15 cellular contexts compared by ENCODE assay signal in the genomic region with DNA sequence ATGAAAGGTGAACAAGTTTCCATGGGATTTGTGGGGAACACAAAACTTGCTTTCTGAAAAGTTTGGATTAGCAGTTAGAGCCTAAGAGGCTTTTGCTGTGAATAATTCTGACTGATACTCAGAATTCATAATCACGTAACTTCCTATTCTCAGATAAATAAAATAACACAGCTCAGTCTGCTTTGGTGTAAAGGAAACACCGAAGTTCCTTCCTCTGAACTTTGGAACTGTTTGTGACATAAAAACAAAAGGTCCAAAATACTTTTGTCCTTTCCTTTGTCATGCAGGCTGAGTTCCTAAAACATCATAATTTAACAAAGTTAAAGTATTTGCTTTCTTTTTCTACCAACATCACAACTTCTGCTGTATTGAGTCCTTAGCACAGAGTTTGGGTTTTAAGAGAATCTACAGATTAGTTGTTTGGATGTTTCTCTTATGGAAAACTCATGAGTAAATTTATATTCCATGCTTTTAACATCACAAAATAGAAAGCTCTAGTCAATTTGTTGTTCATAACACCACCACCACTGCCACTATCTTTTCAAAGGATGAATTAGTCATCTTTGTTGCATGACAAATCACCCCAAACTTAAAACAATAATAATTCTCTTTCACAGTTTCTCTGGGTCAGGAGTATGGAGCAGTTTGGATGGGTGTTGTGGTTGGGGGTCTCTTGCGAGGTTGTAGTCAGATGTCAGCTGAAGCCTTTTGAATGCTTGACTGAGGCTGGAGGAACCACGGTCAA.
DNase-seq lines count a peak whose midpoint lies in the region; ATAC-seq and TF ChIP-seq lines count a peak whose summit lies in the region.
"Had no signal": no experiment of that assay in that cellular context is flagged by ENCODE, and none has a peak within 500 bp of the region (broad histone marks: within the 10 kb centered on the region; RNA-seq: fewer than 3 reads in every experiment).

No MANE protein-coding gene starts in this region.

- H3K9me3 ChIP-seq in BLaER1 treated with 17β-estradiol and CSF1 and Interleukin-3, amounts not matched to agents 10 nM and 100 nM (replicated peaks in 1 of 11): peaks cover 0 to 6% (median 0%) of the 10 kb centered on the region in 11 experiments; a peak in 3 of 22 replicates
- H3K9me3 ChIP-seq: mucosa of descending colon, pancreas had no signal

- no peak overlapping the region; a peak in 1 of 22 replicates for H3K9ac ChIP-seq in BLaER1 treated with 17β-estradiol and CSF1 and Interleukin-3, amounts not matched to agents 10 nM and 100 nM
- no peak overlapping the region for H3K9ac ChIP-seq in rectal smooth muscle tissue (ENCODE audit: low read length)

- peak overlapping the region; percentile 46 to 63 (median 55) for H3K4me2 ChIP-seq in BLaER1 treated with 17β-estradiol and CSF1 and Interleukin-3, amounts not matched to agents 10 nM and 100 nM

- no peaks in the 10 kb centered on the region for H3K36me3 ChIP-seq in BLaER1 treated with 17β-estradiol and CSF1 and Interleukin-3, amounts not matched to agents 10 nM and 100 nM
- H3K36me3 ChIP-seq in rectal smooth muscle tissue (ENCODE audit: control insufficient read depth, insufficient read depth, low read length): no peaks in the 10 kb centered on the region
- no peaks in the 10 kb centered on the region for H3K36me3 ChIP-seq in H7 (replicated peaks; ENCODE audit: control insufficient read depth, insufficient read depth, low read length)
- H3K36me3 ChIP-seq: pancreas had no signal

- H3K4me1 ChIP-seq in BLaER1 treated with 17β-estradiol and CSF1 and Interleukin-3, amounts not matched to agents 10 nM and 100 nM: peaks cover 16 to 34% (median 28%) of the 10 kb centered on the region in 10 experiments
- no peaks in the 10 kb centered on the region for H3K4me1 ChIP-seq in rectal smooth muscle tissue (ENCODE audit: control insufficient read depth, insufficient read depth, low read length)
- H3K4me1 ChIP-seq: pancreas had no signal

- peak overlapping the region in 4 of 11 experiments; percentile 8 to 37 (median 16); a peak in 5 of 22 replicates for H3K27ac ChIP-seq in BLaER1 treated with 17β-estradiol and CSF1 and Interleukin-3, amounts not matched to agents 10 nM and 100 nM
- H3K27ac ChIP-seq in rectal smooth muscle tissue (ENCODE audit: low read depth, low read length): peak overlapping the region; percentile 6
- H3K27ac ChIP-seq: C4-2B had no signal

- ATAC-seq in GM21381 (IDR thresholded peaks at IDR 0.05; ENCODE audit: unreplicated experiment): no peak
- ATAC-seq: mucosa of descending colon, pancreas had no signal

- H4K20me1 ChIP-seq in BLaER1 treated with 17β-estradiol and CSF1 and Interleukin-3, amounts not matched to agents 10 nM and 100 nM: no peaks in the 10 kb centered on the region

- no peaks in the 10 kb centered on the region for H3K27me3 ChIP-seq in BLaER1 treated with 17β-estradiol and CSF1 and Interleukin-3, amounts not matched to agents 10 nM and 100 nM
- H3K27me3 ChIP-seq in rectal smooth muscle tissue (ENCODE audit: control insufficient read depth, insufficient read depth, low read length): no peaks in the 10 kb centered on the region
- H3K27me3 ChIP-seq in H7 (ENCODE audit: control insufficient read depth, insufficient read depth, low read length): no peaks in the 10 kb centered on the region
- H3K27me3 ChIP-seq: pancreas had no signal

- DNase-seq in M059J (ENCODE audit: low read depth) (peak; percentile 24), fibroblast of the aortic adventitia (ENCODE audit: low read depth) (peak; percentile 17), COR-L47 (lab: John Stamatoyannopoulos, UW) (no peak), H7 (no peak)
- no peak for DNase-seq in effector CD4-positive, alpha-beta T cell
- DNase-seq: DMS79 treated with DMSO at 0.1 percent for 48 hours; mucosa of descending colon; NCI-H1417 treated with DMSO at 0.1 percent for 48 hours; NCI-H446; pancreas; stimulated activated CD4-positive, alpha-beta T cell treated with anti-CD3 and anti-CD28 coated beads, Interleukin-1b, Interleukin-23, amount 100 ng/mL, for 48 hours had no signal

- no peak overlapping the region for H3K4me3 ChIP-seq in BLaER1 treated with 17β-estradiol and CSF1 and Interleukin-3, amounts not matched to agents 10 nM and 100 nM
- H3K4me3 ChIP-seq in fibroblast of the aortic adventitia (ENCODE audit: low read depth, low read length): no peak overlapping the region
- no peak overlapping the region for H3K4me3 ChIP-seq in rectal smooth muscle tissue (ENCODE audit: low read length)
- H3K4me3 ChIP-seq in H7 (ENCODE audit: insufficient read depth, low read depth, low read length): no peak overlapping the region
- H3K4me3 ChIP-seq: mucosa of descending colon, pancreas had no signal

- TF ChIP-seq CTCF in fibroblast of the aortic adventitia (IDR thresholded peaks at IDR 0.05; ENCODE audit: insufficient read depth, low read length): no peak

Comparison
In these comparisons a context has a peak if more than half of its experiments do, and no peak if none do; other contexts are left out.
1. DNase-seq: peak in M059J (single experiment) and fibroblast of the aortic adventitia (single experiment); none in COR-L47 (single experiment), effector CD4-positive, alpha-beta T cell (single experiment) and H7 (single experiment).